10 cellular contexts compared by ENCODE assay signal in the genomic region with DNA sequence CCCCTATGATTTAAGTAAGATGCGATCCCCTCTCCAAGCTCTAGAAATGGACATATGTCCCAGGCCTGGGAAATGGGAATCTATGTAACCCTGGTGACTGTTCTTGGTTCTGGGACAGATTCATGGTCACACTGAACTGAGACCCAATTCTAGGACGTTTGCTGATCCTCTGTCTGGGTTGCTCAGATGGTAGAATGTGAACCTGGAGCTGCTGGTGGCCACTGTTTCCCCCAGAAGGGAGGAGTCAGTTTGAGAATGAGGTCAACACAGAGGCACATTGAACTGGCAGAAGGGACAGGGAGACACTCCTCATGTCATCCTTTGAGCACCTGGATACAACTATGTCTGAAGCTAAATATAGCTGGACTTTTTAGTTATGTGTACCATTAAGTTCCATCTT. TPM values are rescaled to one million over a fixed set of nuclear protein-coding genes. Genes with fewer than 3 reads are reported as not detected.
"Had no signal": no experiment of that assay in that cellular context is flagged by ENCODE, and none has a peak within 500 bp of the region (broad histone marks: within the 10 kb centered on the region; RNA-seq: fewer than 3 reads in every experiment).

No MANE protein-coding gene starts in this region.

- H3K27ac ChIP-seq: HL-60 had no signal

- ATAC-seq: GM23338, HepG2 had no signal

- DNase-seq: H9, HCEC 1CT, KG1 had no signal

- H3K4me2 ChIP-seq: GM23338 had no signal

- H3K9me3 Mint-ChIP-seq: H9, IgD-negative memory B cell had no signal

- H3K4me3 Mint-ChIP-seq: GM23338, H9, IgD-negative memory B cell had no signal

- FAIRE-seq: H1, H54, HepG2 had no signal

- H3K36me3 Mint-ChIP-seq: IgD-negative memory B cell had no signal

- H3K27ac Mint-ChIP-seq: GM23338, H9, IgD-negative memory B cell had no signal

- H3K4me3 ChIP-seq: GM23338 had no signal

RNA-seq across cellular contexts. Expression of gene FAM187B, which starts 29.1 kb away (rescaled TPM):
- total RNA-seq: GM23338, H1, H9, HepG2, HT1080 had no signal
- polyA plus RNA-seq: H1, HepG2, IgD-negative memory B cell had no signal

RNA-seq across cellular contexts. Expression of gene FXYD5, which starts 44.9 kb away (rescaled TPM):
- total RNA-seq: HepG2 had no signal

RNA-seq across cellular contexts. Expression of gene FXYD7, which starts 56.4 kb away (rescaled TPM):
- total RNA-seq: HepG2 had no signal
